In genomic region chr11:117023178-117023577, GRCh38 we compare ENCODE assay signal across 1 cellular context.
TF ChIP-seq lines count a peak whose summit lies in the region.

No MANE protein-coding gene starts in this region.

TF ChIP-seq in WTC11, 78 proteins besides CTCF, POLR2A, EP300 and RAD21 (continued from another document):
- TF ChIP-seq FOXP4 (CRISPR knock-in tag; IDR thresholded peaks at IDR 0.05) (no peak), NFATC4 (CRISPR knock-in tag; IDR thresholded peaks at IDR 0.05) (no peak), TP53 (CRISPR knock-in tag; IDR thresholded peaks at IDR 0.05) (no peak), SP1 (CRISPR knock-in tag; conservative IDR thresholded peaks at IDR 0.05) (no peak), CREB1 (CRISPR knock-in tag; IDR thresholded peaks at IDR 0.05) (no peak), CBFB (CRISPR knock-in tag; IDR thresholded peaks at IDR 0.05; ENCODE audit: low read depth) (no peak), ZBTB21 (CRISPR knock-in tag; IDR thresholded peaks at IDR 0.05; ENCODE audit: borderline replicate concordance) (no peak), GABPB1 (CRISPR knock-in tag; IDR thresholded peaks at IDR 0.05) (no peak), ZNF263 (CRISPR knock-in tag; IDR thresholded peaks at IDR 0.05; ENCODE audit: low read depth) (no peak), TEAD4 (CRISPR knock-in tag; IDR thresholded peaks at IDR 0.05) (no peak)
- TF ChIP-seq, protein P1, sequence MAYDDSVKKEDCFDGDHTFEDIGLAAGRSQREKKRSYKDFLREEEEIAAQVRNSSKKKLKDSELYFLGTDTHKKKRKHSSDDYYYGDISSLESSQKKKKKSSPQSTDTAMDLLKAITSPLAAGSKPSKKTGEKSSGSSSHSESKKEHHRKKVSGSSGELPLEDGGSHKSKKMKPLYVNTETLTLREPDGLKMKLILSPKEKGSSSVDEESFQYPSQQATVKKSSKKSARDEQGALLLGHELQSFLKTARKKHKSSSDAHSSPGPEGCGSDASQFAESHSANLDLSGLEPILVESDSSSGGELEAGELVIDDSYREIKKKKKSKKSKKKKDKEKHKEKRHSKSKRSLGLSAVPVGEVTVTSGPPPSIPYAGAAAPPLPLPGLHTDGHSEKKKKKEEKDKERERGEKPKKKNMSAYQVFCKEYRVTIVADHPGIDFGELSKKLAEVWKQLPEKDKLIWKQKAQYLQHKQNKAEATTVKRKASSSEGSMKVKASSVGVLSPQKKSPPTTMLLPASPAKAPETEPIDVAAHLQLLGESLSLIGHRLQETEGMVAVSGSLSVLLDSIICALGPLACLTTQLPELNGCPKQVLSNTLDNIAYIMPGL (CRISPR knock-in tag; IDR thresholded peaks at IDR 0.05) = no peak
- TF ChIP-seq, protein P2, sequence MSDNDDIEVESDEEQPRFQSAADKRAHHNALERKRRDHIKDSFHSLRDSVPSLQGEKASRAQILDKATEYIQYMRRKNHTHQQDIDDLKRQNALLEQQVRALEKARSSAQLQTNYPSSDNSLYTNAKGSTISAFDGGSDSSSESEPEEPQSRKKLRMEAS (CRISPR knock-in tag; IDR thresholded peaks at IDR 0.05) = no peak
- TF ChIP-seq, protein P3, sequence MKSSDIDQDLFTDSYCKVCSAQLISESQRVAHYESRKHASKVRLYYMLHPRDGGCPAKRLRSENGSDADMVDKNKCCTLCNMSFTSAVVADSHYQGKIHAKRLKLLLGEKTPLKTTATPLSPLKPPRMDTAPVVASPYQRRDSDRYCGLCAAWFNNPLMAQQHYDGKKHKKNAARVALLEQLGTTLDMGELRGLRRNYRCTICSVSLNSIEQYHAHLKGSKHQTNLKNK (CRISPR knock-in tag; IDR thresholded peaks at IDR 0.05) = no peak
